ENCODE assay signal across 8 cellular contexts in genomic region chr11:57568330-57568766, GRCh38. TPM values are rescaled to one million over a fixed set of nuclear protein-coding genes. Genes with fewer than 3 reads are reported as not detected.
DNase-seq lines count a peak whose midpoint lies in the region; ATAC-seq and TF ChIP-seq lines count a peak whose summit lies in the region.

No MANE protein-coding gene starts in this region.

- POLR2A ChIA-PET in activated CD8-positive, alpha-beta T cell treated with anti-CD3 and anti-CD28 coated beads, Interleukin-2, amount 10 ng/mL, durations not matched to agents 7 days and 5 days (lab: Charles Lee) = interaction anchor here (1.2 to 2.6 kb wide), 9 partner anchors 35 to 173 kb away, joined by 3 to 34 read pairs (median 5); partner anchors contain the start of genes SELENOH and TIMM10

- no peaks in the 10 kb centered on the region for H3K36me3 ChIP-seq in esophagus squamous epithelium
- H3K36me3 ChIP-seq in neutrophil = no peaks in the 10 kb centered on the region
- H3K36me3 ChIP-seq in upper lobe of right lung = no peaks in the 10 kb centered on the region

- H3K27me3 Mint-ChIP-seq in activated CD8-positive, alpha-beta T cell treated with anti-CD3 and anti-CD28 coated beads, Interleukin-2, amount 10 ng/mL, durations not matched to agents 7 days and 5 days (ENCODE audit: low read depth) = no peaks in the 10 kb centered on the region

- no peaks in the 10 kb centered on the region for H3K9me3 ChIP-seq in esophagus squamous epithelium
- H3K9me3 ChIP-seq in neutrophil = no peaks in the 10 kb centered on the region
- H3K9me3 ChIP-seq in upper lobe of right lung = no peaks in the 10 kb centered on the region

- peak; percentile 21 for ATAC-seq in activated CD8-positive, alpha-beta T cell treated with anti-CD3 and anti-CD28 coated beads, Interleukin-2, amount 10 ng/mL, durations not matched to agents 7 days and 5 days
- no peak for ATAC-seq in upper lobe of right lung

- peak in 4 of 6 experiments; percentile 72 to 94 (median 90) for TF ChIP-seq CTCF in esophagus squamous epithelium (IDR thresholded peaks at IDR 0.05)
- peak; percentile 82 for TF ChIP-seq CTCF in neutrophil (IDR thresholded peaks at IDR 0.05)
- TF ChIP-seq CTCF in upper lobe of right lung (IDR thresholded peaks at IDR 0.05) = peak; percentile 92

- peaks cover 43% of the 10 kb centered on the region for H3K4me1 Mint-ChIP-seq in activated CD8-positive, alpha-beta T cell treated with anti-CD3 and anti-CD28 coated beads, Interleukin-2, amount 10 ng/mL, durations not matched to agents 7 days and 5 days (ENCODE audit: low read depth)

- peak; percentile 66 for DNase-seq in H4 (ENCODE audit: low spot score)
- peak; percentile 71 for DNase-seq in MV-4-11 (lab: John Stamatoyannopoulos, UW)
- peak; percentile 92 for DNase-seq in activated CD8-positive, alpha-beta T cell treated with anti-CD3 and anti-CD28 coated beads, Interleukin-2, amount 10 ng/mL, durations not matched to agents 7 days and 5 days
- DNase-seq in esophagus squamous epithelium (lab: John Stamatoyannopoulos, UW) = no peak
- DNase-seq in upper lobe of right lung = no peak
- DNase-seq in dedifferentiated amniotic fluid mesenchymal stem cell (ENCODE audit: extremely low spot score) = no peak

- H3K4me1 ChIP-seq in esophagus squamous epithelium = peaks cover 7 to 44% (median 28%) of the 10 kb centered on the region in 3 donors
- H3K4me1 ChIP-seq in neutrophil (ENCODE audit: control insufficient read depth in 1 of 2, insufficient read depth in 1 of 2, low read depth in 1 of 2, low read length in 1 of 2) = peaks cover 32% of the 10 kb centered on the region in 2 experiments
- peaks cover 12% of the 10 kb centered on the region for H3K4me1 ChIP-seq in upper lobe of right lung

- H3K27ac ChIP-seq in esophagus squamous epithelium (peak overlapping the region; percentile 84 to 93 (median 90)), neutrophil (peak overlapping the region; percentile 88), upper lobe of right lung (peak overlapping the region; percentile 89)

- no peak for TF ChIP-seq POLR2A in esophagus squamous epithelium (IDR thresholded peaks at IDR 0.05)

- H3K9me3 Mint-ChIP-seq in activated CD8-positive, alpha-beta T cell treated with anti-CD3 and anti-CD28 coated beads, Interleukin-2, amount 10 ng/mL, durations not matched to agents 7 days and 5 days (ENCODE audit: insufficient read depth) = no peaks in the 10 kb centered on the region

- H3K4me3 Mint-ChIP-seq in activated CD8-positive, alpha-beta T cell treated with anti-CD3 and anti-CD28 coated beads, Interleukin-2, amount 10 ng/mL, durations not matched to agents 7 days and 5 days = peak overlapping the region; percentile 97

- H3K27me3 ChIP-seq in esophagus squamous epithelium = no peaks in the 10 kb centered on the region
- H3K27me3 ChIP-seq in neutrophil = no peaks in the 10 kb centered on the region
- no peaks in the 10 kb centered on the region for H3K27me3 ChIP-seq in upper lobe of right lung

- H3K36me3 Mint-ChIP-seq in activated CD8-positive, alpha-beta T cell treated with anti-CD3 and anti-CD28 coated beads, Interleukin-2, amount 10 ng/mL, durations not matched to agents 7 days and 5 days (ENCODE audit: low read depth) = peaks cover 33% of the 10 kb centered on the region

- intact Hi-C loops in esophagus squamous epithelium (cut with DNase I) (loop anchor here (5.0 kb wide), 1 partner anchor 74 kb away; no protein-coding TSS in a partner anchor), upper lobe of right lung (cut with DNase I) (loop anchor here (5.0 kb wide), 1 partner anchor 74 kb away; no protein-coding TSS in a partner anchor)

- H3K4me3 ChIP-seq in GM08714 (ENCODE audit: low read length) (peak overlapping the region; percentile 72; the same call in 1 of the 2 replicates), esophagus squamous epithelium (peak overlapping the region; percentile 73 to 97 (median 84)), neutrophil (ENCODE audit: low read depth in 1 of 2, low read length in 1 of 2) (peak overlapping the region; percentile 86 to 96), upper lobe of right lung (peak overlapping the region; percentile 96)

- WGBS in esophagus squamous epithelium, 2 donors = 58 to 60% methylated on average over 3 to 4 of the region's 6 CpGs

- CTCF ChIA-PET in activated CD8-positive, alpha-beta T cell treated with anti-CD3 and anti-CD28 coated beads, Interleukin-2, amount 10 ng/mL, durations not matched to agents 7 days and 5 days (lab: Charles Lee) = interaction anchor here (0.6 to 9.3 kb wide), 28 partner anchors 9 to 232 kb away, joined by 3 to 421 read pairs (median 4); partner anchors contain the start of genes MED19, SELENOH, SLC43A1 and TIMM10

- peak overlapping the region; percentile 93 for H3K27ac Mint-ChIP-seq in activated CD8-positive, alpha-beta T cell treated with anti-CD3 and anti-CD28 coated beads, Interleukin-2, amount 10 ng/mL, durations not matched to agents 7 days and 5 days

RNA-seq across cellular contexts. Expression of gene UBE2L6, which starts 0.9 kb away (rescaled TPM):
- total RNA-seq in H4 (2014; rRNA removed; shearing (Covaris generic)) = 103 and 149 TPM in 2 replicates
- 100 to 1,000 TPM; 222 to 232 TPM for total RNA-seq in activated CD8-positive, alpha-beta T cell treated with anti-CD3 and anti-CD28 coated beads, Interleukin-2, amount 10 ng/mL, durations not matched to agents 7 days and 5 days
- total RNA-seq in esophagus squamous epithelium (10 to 100 TPM; 11.0 to 46.4 (median 22.0) TPM), upper lobe of right lung (120 TPM)

RNA-seq across cellular contexts. Expression of gene SERPING1, which starts 29.1 kb away (rescaled TPM):
- total RNA-seq in H4 (2014; rRNA removed; shearing (Covaris generic)) = 1.2 and 8.3 TPM in 2 replicates
- total RNA-seq in activated CD8-positive, alpha-beta T cell treated with anti-CD3 and anti-CD28 coated beads, Interleukin-2, amount 10 ng/mL, durations not matched to agents 7 days and 5 days = not detected
- total RNA-seq in esophagus squamous epithelium (100 to 1,000 TPM in 2 of 4 donors, 10 to 100 TPM in 1, 1 to 10 TPM in 1; 9.6 to 376 (median 78.4) TPM), upper lobe of right lung (490 TPM)

RNA-seq across cellular contexts. Expression of gene SMTNL1, which starts 31.0 kb away (rescaled TPM):
- total RNA-seq in H4 (2014; rRNA removed; shearing (Covaris generic)) = not detected in 2 replicates
- total RNA-seq in activated CD8-positive, alpha-beta T cell treated with anti-CD3 and anti-CD28 coated beads, Interleukin-2, amount 10 ng/mL, durations not matched to agents 7 days and 5 days = not detected
- total RNA-seq in esophagus squamous epithelium (not detected), upper lobe of right lung (not detected)

RNA-seq across cellular contexts. Expression of gene TIMM10, which starts 37.8 kb away (rescaled TPM):
- total RNA-seq in H4 (2014; rRNA removed; shearing (Covaris generic)) = 111 and 118 TPM in 2 replicates
- total RNA-seq in activated CD8-positive, alpha-beta T cell treated with anti-CD3 and anti-CD28 coated beads, Interleukin-2, amount 10 ng/mL, durations not matched to agents 7 days and 5 days = 10 to 100 TPM; 65.4 to 65.8 TPM
- total RNA-seq in esophagus squamous epithelium (10 to 100 TPM; 33.0 to 47.3 (median 38.7) TPM), upper lobe of right lung (34.7 TPM)

RNA-seq across cellular contexts. Expression of gene SLC43A1, which starts 52.8 kb away (rescaled TPM):
- total RNA-seq in H4 (2014; rRNA removed; shearing (Covaris generic)) = 3.5 and 6.0 TPM in 2 replicates
- total RNA-seq in activated CD8-positive, alpha-beta T cell treated with anti-CD3 and anti-CD28 coated beads, Interleukin-2, amount 10 ng/mL, durations not matched to agents 7 days and 5 days = 10 to 100 TPM; 26.4 to 28.4 TPM
- total RNA-seq in esophagus squamous epithelium (10 to 100 TPM in 1 of 4 donors, 1 to 10 TPM in 3; 1.8 to 11.4 (median 4.1) TPM), upper lobe of right lung (12.4 TPM)

Comparison
In these comparisons a context has a peak if more than half of its experiments do, and no peak if none do; other contexts are left out.
1. DNase-seq: peak in H4 (single experiment), MV-4-11 (single experiment) and activated CD8-positive, alpha-beta T cell treated with anti-CD3 and anti-CD28 coated beads, Interleukin-2, amount 10 ng/mL, durations not matched to agents 7 days and 5 days (single experiment); none in esophagus squamous epithelium (single experiment), upper lobe of right lung (single experiment) and dedifferentiated amniotic fluid mesenchymal stem cell (single experiment).
2. Peak in every context shown above with its lines, with median percentiles within 50 percentile points of each other: H3K4me3 ChIP-seq, H3K27ac ChIP-seq and CTCF ChIP-seq.